In genomic region chr2:177532567-177532966, GRCh38 we compare ENCODE assay signal across 40 cellular contexts.
"Had no signal": no experiment of that assay in that cellular context is flagged by ENCODE, and none has a peak within 500 bp of the region (broad histone marks: within the 10 kb centered on the region; RNA-seq: fewer than 3 reads in every experiment).

No MANE protein-coding gene starts in this region.

- H3K9me3 Mint-ChIP-seq: activated naive CD4-positive, alpha-beta T cell treated with anti-CD3 and anti-CD28 coated beads for 36 hours; activated naive CD4-positive, alpha-beta T cell treated with anti-CD3 and anti-CD28 coated beads, Interleukin-2, amount 10 ng/mL, durations not matched to agents 7 days and 5 days; activated naive CD4-positive, alpha-beta T cell treated with anti-CD3 and anti-CD28 coated beads, Interleukin-2, amount 50 U/mL, for 24 hours; activated naive CD4-positive, alpha-beta T cell treated with anti-CD3 and anti-CD28 coated beads, Interleukin-2, amount 50 U/mL, for 72 hours; activated naive CD8-positive, alpha-beta T cell treated with anti-CD3 and anti-CD28 coated beads for 36 hours; activated naive CD8-positive, alpha-beta T cell treated with anti-CD3 and anti-CD28 coated beads, Interleukin-2, amount 10 ng/mL, durations not matched to agents 7 days and 5 days; activated naive CD8-positive, alpha-beta T cell treated with anti-CD3 and anti-CD28 coated beads, Interleukin-2, amount 50 U/mL, for 24 hours; activated T-cell treated with anti-CD3 and anti-CD28 coated beads, Interleukin-2, amount 50 U/mL, for 24 hours; activated T-cell treated with anti-CD3 and anti-CD28 coated beads, Interleukin-2, amount 50 U/mL, for 4 hours; activated T-cell treated with anti-CD3 and anti-CD28 coated beads, Interleukin-2, amount 50 U/mL, for 72 hours; activated T-helper 1 cell treated with anti-CD3 and anti-CD28 coated beads, Interleukin-12 subunit alpha, Interleukin-12 subunit beta, Interleukin-2, Interleukin-4 antibody, amounts not matched to agents 30 ng/mL and 10 ng/mL and 1 ng/mL, durations not matched to agents 14 hours and 24 hours and 36 hours; activated T-helper 17 cell treated with anti-CD3 and anti-CD28 coated beads, Interleukin-2, amount 50 U/mL, for 72 hours; activated T-helper 2 cell treated with anti-CD3 and anti-CD28 coated beads, Interferon-gamma antibody, Interleukin-2, Interleukin-4, amounts not matched to agents 10 μg/mL and 5 μg/mL and 100 μg/mL, durations not matched to agents 14 hours and 24 hours and 36 hours; brain; central memory CD8-positive, alpha-beta T cell had no signal

- H3K4me1 ChIP-seq: ascending aorta, breast epithelium had no signal

- H3K36me3 Mint-ChIP-seq: activated naive CD4-positive, alpha-beta T cell treated with anti-CD3 and anti-CD28 coated beads, Interleukin-2, amount 50 U/mL, for 72 hours had no signal

- H3K27me3 ChIP-seq: adrenal gland, ascending aorta, body of pancreas, brain microvascular endothelial cell, breast epithelium, cardiac muscle cell had no signal

- H3K36me3 ChIP-seq: adrenal gland, ascending aorta, brain microvascular endothelial cell, breast epithelium, cardiac muscle cell had no signal

- H3K4me3 ChIP-seq: adrenal gland, ascending aorta, body of pancreas, breast epithelium, cardiac muscle cell had no signal

- H3K9me3 ChIP-seq: adrenal gland, ascending aorta, body of pancreas, breast epithelium had no signal

- FAIRE-seq: astrocyte, bronchial epithelial cell had no signal

- H3K27ac ChIP-seq: adrenal gland, ascending aorta, body of pancreas, brain microvascular endothelial cell, breast epithelium, cardiac muscle cell had no signal

- H3K27me3 Mint-ChIP-seq: activated naive CD4-positive, alpha-beta T cell treated with anti-CD3 and anti-CD28 coated beads, Interleukin-2, amount 10 ng/mL, durations not matched to agents 7 days and 5 days; activated naive CD4-positive, alpha-beta T cell treated with anti-CD3 and anti-CD28 coated beads, Interleukin-2, amount 50 U/mL, for 24 hours; activated naive CD8-positive, alpha-beta T cell; activated naive CD8-positive, alpha-beta T cell treated with anti-CD3 and anti-CD28 coated beads for 36 hours; activated naive CD8-positive, alpha-beta T cell treated with anti-CD3 and anti-CD28 coated beads, Interleukin-2, amount 10 ng/mL, durations not matched to agents 7 days and 5 days; activated naive CD8-positive, alpha-beta T cell treated with anti-CD3 and anti-CD28 coated beads, Interleukin-2, amount 50 U/mL, for 24 hours; activated T-cell treated with anti-CD3 and anti-CD28 coated beads, Interleukin-2, amount 50 U/mL, for 24 hours; activated T-helper 17 cell treated with anti-CD3 and anti-CD28 coated beads, Interleukin-2, amount 50 U/mL, for 72 hours; brain; central memory CD8-positive, alpha-beta T cell had no signal

- H3K4me1 Mint-ChIP-seq: activated naive CD4-positive, alpha-beta T cell treated with anti-CD3 and anti-CD28 coated beads, Interleukin-2, amount 10 ng/mL, durations not matched to agents 7 days and 5 days; activated naive CD4-positive, alpha-beta T cell treated with anti-CD3 and anti-CD28 coated beads, Interleukin-2, amount 50 U/mL, for 24 hours; activated naive CD8-positive, alpha-beta T cell treated with anti-CD3 and anti-CD28 coated beads for 36 hours; activated naive CD8-positive, alpha-beta T cell treated with anti-CD3 and anti-CD28 coated beads, Interleukin-2, amount 10 ng/mL, durations not matched to agents 7 days and 5 days; activated naive CD8-positive, alpha-beta T cell treated with anti-CD3 and anti-CD28 coated beads, Interleukin-2, amount 50 U/mL, for 24 hours; activated T-helper 17 cell treated with anti-CD3 and anti-CD28 coated beads, Interleukin-2, amount 50 U/mL, for 72 hours; central memory CD8-positive, alpha-beta T cell had no signal

- H3K4me3 Mint-ChIP-seq: activated naive CD4-positive, alpha-beta T cell treated with anti-CD3 and anti-CD28 coated beads for 36 hours; activated naive CD4-positive, alpha-beta T cell treated with anti-CD3 and anti-CD28 coated beads, Interleukin-2, amount 10 ng/mL, durations not matched to agents 7 days and 5 days; activated naive CD4-positive, alpha-beta T cell treated with anti-CD3 and anti-CD28 coated beads, Interleukin-2, amount 50 U/mL, for 24 hours; activated naive CD8-positive, alpha-beta T cell; activated naive CD8-positive, alpha-beta T cell treated with anti-CD3 and anti-CD28 coated beads for 36 hours; activated naive CD8-positive, alpha-beta T cell treated with anti-CD3 and anti-CD28 coated beads, Interleukin-2, amount 10 ng/mL, durations not matched to agents 7 days and 5 days; activated naive CD8-positive, alpha-beta T cell treated with anti-CD3 and anti-CD28 coated beads, Interleukin-2, amount 50 U/mL, for 24 hours; activated T-cell treated with anti-CD3 and anti-CD28 coated beads, Interleukin-2, amount 50 U/mL, for 24 hours; activated T-cell treated with anti-CD3 and anti-CD28 coated beads, Interleukin-2, amount 50 U/mL, for 4 hours; activated T-cell treated with anti-CD3 and anti-CD28 coated beads, Interleukin-2, amount 50 U/mL, for 72 hours; activated T-helper 1 cell treated with anti-CD3 and anti-CD28 coated beads, Interleukin-12 subunit alpha, Interleukin-12 subunit beta, Interleukin-2, Interleukin-4 antibody, amounts not matched to agents 30 ng/mL and 10 ng/mL and 1 ng/mL, durations not matched to agents 14 hours and 24 hours and 36 hours; activated T-helper 17 cell treated with anti-CD3 and anti-CD28 coated beads, Interleukin-2, amount 50 U/mL, for 72 hours; brain; central memory CD8-positive, alpha-beta T cell had no signal

- ATAC-seq: activated naive CD4-positive, alpha-beta T cell treated with anti-CD3 and anti-CD28 coated beads, Interleukin-2, amount 50 U/mL, for 72 hours; activated naive CD8-positive, alpha-beta T cell treated with anti-CD3 and anti-CD28 coated beads, Interleukin-2, amount 50 U/mL, for 24 hours; activated T-cell treated with anti-CD3 and anti-CD28 coated beads, Interleukin-2, amount 50 U/mL, for 4 hours; activated T-cell treated with anti-CD3 and anti-CD28 coated beads, Interleukin-2, amount 50 U/mL, for 72 hours; activated T-helper 17 cell treated with anti-CD3 and anti-CD28 coated beads, Interleukin-2, amount 50 U/mL, for 72 hours; body of pancreas had no signal

- H3K27ac Mint-ChIP-seq: activated naive CD4-positive, alpha-beta T cell treated with anti-CD3 and anti-CD28 coated beads for 36 hours; activated naive CD4-positive, alpha-beta T cell treated with anti-CD3 and anti-CD28 coated beads, Interleukin-2, amount 10 ng/mL, durations not matched to agents 7 days and 5 days; activated naive CD4-positive, alpha-beta T cell treated with anti-CD3 and anti-CD28 coated beads, Interleukin-2, amount 50 U/mL, for 24 hours; activated naive CD4-positive, alpha-beta T cell treated with anti-CD3 and anti-CD28 coated beads, Interleukin-2, amount 50 U/mL, for 72 hours; activated naive CD8-positive, alpha-beta T cell; activated naive CD8-positive, alpha-beta T cell treated with anti-CD3 and anti-CD28 coated beads for 36 hours; activated naive CD8-positive, alpha-beta T cell treated with anti-CD3 and anti-CD28 coated beads, Interleukin-2, amount 10 ng/mL, durations not matched to agents 7 days and 5 days; activated naive CD8-positive, alpha-beta T cell treated with anti-CD3 and anti-CD28 coated beads, Interleukin-2, amount 50 U/mL, for 24 hours; activated T-cell treated with anti-CD3 and anti-CD28 coated beads, Interleukin-2, amount 50 U/mL, for 24 hours; activated T-cell treated with anti-CD3 and anti-CD28 coated beads, Interleukin-2, amount 50 U/mL, for 72 hours; activated T-helper 1 cell treated with anti-CD3 and anti-CD28 coated beads, Interleukin-12 subunit alpha, Interleukin-12 subunit beta, Interleukin-2, Interleukin-4 antibody, amounts not matched to agents 30 ng/mL and 10 ng/mL and 1 ng/mL, durations not matched to agents 14 hours and 24 hours and 36 hours; activated T-helper 17 cell treated with anti-CD3 and anti-CD28 coated beads, Interleukin-2, amount 50 U/mL, for 72 hours; activated T-helper 2 cell treated with anti-CD3 and anti-CD28 coated beads, Interferon-gamma antibody, Interleukin-2, Interleukin-4, amounts not matched to agents 10 μg/mL and 5 μg/mL and 100 μg/mL, durations not matched to agents 14 hours and 24 hours and 36 hours; brain had no signal

- DNase-seq: activated effector memory CD4-positive, alpha-beta T cell treated with anti-CD3 and anti-CD28 coated beads, Interleukin-2, amount 50 U/mL, for 16 hours; activated effector memory CD4-positive, alpha-beta T cell treated with Interleukin-2 at 50 U/mL for 16 hours; activated gamma-delta T cell; activated gamma-delta T cell treated with Interleukin-2 at 50 U/mL for 16 hours; activated naive CD4-positive, alpha-beta T cell; activated naive CD4-positive, alpha-beta T cell treated with anti-CD3 and anti-CD28 coated beads for 36 hours; activated naive CD4-positive, alpha-beta T cell treated with anti-CD3 and anti-CD28 coated beads, Interleukin-2, amount 10 ng/mL, durations not matched to agents 7 days and 5 days; activated naive CD4-positive, alpha-beta T cell treated with anti-CD3 and anti-CD28 coated beads, Interleukin-2, amount 50 U/mL, for 16 hours; activated naive CD4-positive, alpha-beta T cell treated with Interleukin-2 at 50 U/mL for 16 hours; activated naive CD8-positive, alpha-beta T cell treated with anti-CD3 and anti-CD28 coated beads for 36 hours; activated naive CD8-positive, alpha-beta T cell treated with anti-CD3 and anti-CD28 coated beads, Interleukin-2, amount 10 ng/mL, durations not matched to agents 7 days and 5 days; activated naive CD8-positive, alpha-beta T cell treated with anti-CD3 and anti-CD28 coated beads, Interleukin-2, amount 50 U/mL, for 24 hours; activated T-cell treated with anti-CD3 and anti-CD28 coated beads, Interleukin-2, amount 50 U/mL, for 1 hour; activated T-cell treated with anti-CD3 and anti-CD28 coated beads, Interleukin-2, amount 50 U/mL, for 24 hours; activated T-cell treated with anti-CD3 and anti-CD28 coated beads, Interleukin-2, amount 50 U/mL, for 4 hours; activated T-cell treated with anti-CD3 and anti-CD28 coated beads, Interleukin-2, amount 50 U/mL, for 48 hours; activated T-cell treated with anti-CD3 and anti-CD28 coated beads, Interleukin-2, amount 50 U/mL, for 72 hours; adrenal gland; amniotic stem cell; amygdala; anterior cingulate cortex; aorta; body of pancreas; brain microvascular endothelial cell; caudate nucleus; central memory CD4-positive, alpha-beta T cell; cerebellar nuclear complex had no signal
